1 cellular context compared by ENCODE assay signal in genomic region chr6:71288228-71289038, GRCh38.
TF ChIP-seq lines count a peak whose summit lies in the region.

Gene OGFRL1, plus strand, starts transcription at chr6:71288811. Its CDS starts 126 bp downstream, at chr6:71288937.

TF ChIP-seq in HEK293, 187 proteins besides CTCF, POLR2A, EP300 and RAD21 (continued from another document):
- TF ChIP-seq ZNF121 (tag by site-specific recombination; IDR thresholded peaks at IDR 0.05), result no peak
- TF ChIP-seq KLF16 (tag by site-specific recombination; IDR thresholded peaks at IDR 0.05), result peak; percentile 75
